28 cellular contexts compared by ENCODE assay signal in the genomic region with DNA sequence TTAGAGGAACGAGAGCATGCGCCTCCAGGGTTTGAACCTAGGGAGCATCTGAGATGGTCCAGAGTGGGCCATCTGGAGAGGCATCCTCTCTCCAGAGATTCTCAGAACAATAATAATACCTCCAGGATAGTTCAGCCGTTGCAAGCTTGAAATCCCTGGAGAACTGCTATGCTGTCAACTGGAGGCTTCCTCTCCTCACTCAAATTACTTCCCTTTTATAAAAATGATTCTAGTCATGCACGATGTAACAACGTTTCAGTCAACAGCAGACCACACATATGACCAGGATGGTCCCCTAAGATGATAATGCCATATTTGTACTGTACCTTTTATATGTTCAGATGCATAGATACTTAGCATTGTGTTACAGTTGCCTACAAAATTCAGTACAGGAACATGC.
"Had no signal": no experiment of that assay in that cellular context is flagged by ENCODE, and none has a peak within 500 bp of the region (broad histone marks: within the 10 kb centered on the region; RNA-seq: fewer than 3 reads in every experiment).

No MANE protein-coding gene starts in this region.

- H3K9me3 ChIP-seq: esophagus muscularis mucosa, heart right ventricle, pancreas, prostate gland, thyroid gland, upper lobe of left lung, vagina had no signal

- H3K27me3 ChIP-seq: brain microvascular endothelial cell, dorsolateral prefrontal cortex, esophagus muscularis mucosa, foreskin keratinocyte, pancreas, thyroid gland, upper lobe of left lung, vagina had no signal

- DNase-seq: activated CD4-positive, alpha-beta memory T cell treated with anti-CD3 and anti-CD28 coated beads, Interleukin-2, amount 10 ng/mL, durations not matched to agents 7 days and 5 days; activated CD4-positive, alpha-beta T cell treated with anti-CD3 and anti-CD28 coated beads, Interleukin-2, amount 10 ng/mL, durations not matched to agents 7 days and 5 days; activated CD4-positive, CD25-positive, alpha-beta regulatory T cell treated with anti-CD3 and anti-CD28 coated beads, Interleukin-2, amount 50 U/mL, for 72 hours; activated CD8-positive, alpha-beta memory T cell treated with anti-CD3 and anti-CD28 coated beads, Interleukin-2, amount 50 U/mL, for 48 hours; activated gamma-delta T cell treated with Interleukin-2 at 50 U/mL for 16 hours; activated naive CD4-positive, alpha-beta T cell treated with anti-CD3 and anti-CD28 coated beads, Interleukin-2, amount 50 U/mL, for 16 hours; activated T-cell treated with anti-CD3 and anti-CD28 coated beads, Interleukin-2, amount 50 U/mL, for 4 hours; amniotic stem cell; brain microvascular endothelial cell; dorsolateral prefrontal cortex; effector memory CD8-positive, alpha-beta T cell; foreskin keratinocyte; heart right ventricle; midbrain; naive thymus-derived CD4-positive, alpha-beta T cell; nucleus accumbens; pancreas; stimulated activated CD4-positive, alpha-beta T cell treated with anti-CD3 and anti-CD28 coated beads, Interleukin-1b, Interleukin-23, amount 100 ng/mL, for 48 hours; stimulated activated CD4-positive, alpha-beta T cell treated with anti-CD3 and anti-CD28 coated beads, Interleukin-4, amount 100 ng/mL, for 4 hours; stimulated activated CD8-positive, alpha-beta memory T cell treated with anti-CD3 and anti-CD28 coated beads, Interleukin-4, amount 100 ng/mL, for 48 hours; stimulated activated naive CD8-positive, alpha-beta T cell treated with anti-CD3 and anti-CD28 coated beads, Interleukin-15, amount 100 ng/mL, for 72 hours; thyroid gland; upper lobe of left lung had no signal

- H3K4me3 ChIP-seq: coronary artery, dorsolateral prefrontal cortex, esophagus muscularis mucosa, heart right ventricle, pancreas, prostate gland, smooth muscle cell, thyroid gland, upper lobe of left lung, vagina had no signal

- H3K27ac ChIP-seq: brain microvascular endothelial cell, coronary artery, dorsolateral prefrontal cortex, esophagus muscularis mucosa, foreskin keratinocyte, heart right ventricle, pancreas, prostate gland, thyroid gland, upper lobe of left lung, vagina had no signal

- H3K4me1 ChIP-seq: heart right ventricle, pancreas, prostate gland, upper lobe of left lung, vagina had no signal

- H3K4me2 ChIP-seq: smooth muscle cell had no signal

- H3K36me3 ChIP-seq: brain microvascular endothelial cell, esophagus muscularis mucosa, heart right ventricle, pancreas, prostate gland, thyroid gland, upper lobe of left lung, vagina had no signal
